1 cellular context compared by ENCODE assay signal in the genomic region with DNA sequence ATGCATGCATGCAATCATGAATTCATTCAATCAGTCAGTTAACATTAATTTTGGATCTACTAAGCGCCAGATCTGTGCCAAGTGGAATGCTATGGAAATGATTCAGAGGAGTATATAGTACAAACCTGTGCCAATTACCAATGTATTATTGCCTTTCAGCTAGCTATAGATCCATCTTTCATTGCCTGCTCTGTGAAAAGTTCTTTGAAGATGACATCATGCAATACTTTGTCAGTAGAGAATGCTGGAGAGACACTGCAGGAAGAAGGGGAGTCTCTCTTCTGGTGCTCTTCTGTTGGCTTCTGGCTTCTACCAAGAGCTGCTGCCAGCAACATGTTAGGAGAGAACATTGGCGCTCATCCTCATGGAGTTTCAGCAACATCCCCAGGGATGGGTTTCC.
TF ChIP-seq lines count a peak whose summit lies in the region.

No MANE protein-coding gene starts in this region.

TF ChIP-seq in HEK293, 187 proteins besides CTCF, POLR2A, EP300 and RAD21 (continued from another document):
- TF ChIP-seq, protein P1, sequence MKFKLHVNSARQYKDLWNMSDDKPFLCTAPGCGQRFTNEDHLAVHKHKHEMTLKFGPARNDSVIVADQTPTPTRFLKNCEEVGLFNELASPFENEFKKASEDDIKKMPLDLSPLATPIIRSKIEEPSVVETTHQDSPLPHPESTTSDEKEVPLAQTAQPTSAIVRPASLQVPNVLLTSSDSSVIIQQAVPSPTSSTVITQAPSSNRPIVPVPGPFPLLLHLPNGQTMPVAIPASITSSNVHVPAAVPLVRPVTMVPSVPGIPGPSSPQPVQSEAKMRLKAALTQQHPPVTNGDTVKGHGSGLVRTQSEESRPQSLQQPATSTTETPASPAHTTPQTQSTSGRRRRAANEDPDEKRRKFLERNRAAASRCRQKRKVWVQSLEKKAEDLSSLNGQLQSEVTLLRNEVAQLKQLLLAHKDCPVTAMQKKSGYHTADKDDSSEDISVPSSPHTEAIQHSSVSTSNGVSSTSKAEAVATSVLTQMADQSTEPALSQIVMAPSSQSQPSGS (tag by site-specific recombination; IDR thresholded peaks at IDR 0.05; ENCODE audit: low read depth), result peak; percentile 29; the same call in 1 of the 2 replicates
